22 cellular contexts compared by ENCODE assay signal in the genomic region with DNA sequence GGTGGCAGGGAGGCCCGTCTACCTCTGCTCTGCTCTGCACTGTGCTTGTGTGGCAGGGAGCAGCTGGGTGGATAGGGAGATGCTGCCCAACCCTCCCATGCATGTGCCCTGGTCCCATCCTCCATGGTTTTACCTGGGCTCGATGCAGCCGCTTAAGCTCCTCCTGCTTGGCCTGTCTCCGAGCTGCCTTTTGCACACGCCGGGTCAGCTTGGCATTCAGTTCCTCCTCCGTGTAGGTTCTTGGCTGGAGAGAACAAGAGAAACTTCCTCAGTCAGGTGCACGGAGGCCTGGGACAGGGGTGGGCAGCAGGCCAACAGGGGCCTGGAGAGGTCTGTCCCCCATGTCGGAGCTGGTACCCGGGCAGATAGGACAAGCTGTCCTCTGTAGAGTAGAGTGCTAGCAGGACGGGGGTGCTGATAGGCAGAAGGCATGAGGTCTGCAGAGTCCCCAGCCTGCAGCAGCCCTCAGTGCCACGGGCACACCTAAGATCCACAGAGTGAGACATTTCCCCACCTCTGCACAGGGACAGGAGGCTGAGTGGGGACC.
"Had no signal": no experiment of that assay in that cellular context is flagged by ENCODE, and none has a peak within 500 bp of the region (broad histone marks: within the 10 kb centered on the region; RNA-seq: fewer than 3 reads in every experiment).

No MANE protein-coding gene starts in this region.

- H3K9ac ChIP-seq: neural progenitor cell had no signal

- H3K4me1 Mint-ChIP-seq: activated CD4-positive, alpha-beta T cell treated with anti-CD3 and anti-CD28 coated beads for 36 hours had no signal

- H3K27me3 ChIP-seq: foreskin keratinocyte, neural progenitor cell, right lobe of liver, thyroid gland, upper lobe of left lung, vagina had no signal

- H3K27me3 Mint-ChIP-seq: activated CD4-positive, alpha-beta T cell treated with anti-CD3 and anti-CD28 coated beads for 36 hours; activated naive CD8-positive, alpha-beta T cell; naive thymus-derived CD8-positive, alpha-beta T cell; stimulated activated naive CD8-positive, alpha-beta T cell treated with anti-CD3 and anti-CD28 coated beads, Interleukin-15, amount 100 ng/mL, for 72 hours had no signal

- H3K9me3 Mint-ChIP-seq: mesothelial cell of epicardium; naive thymus-derived CD8-positive, alpha-beta T cell; neural progenitor cell; stimulated activated naive CD8-positive, alpha-beta T cell treated with anti-CD3 and anti-CD28 coated beads, Interleukin-15, amount 100 ng/mL, for 72 hours; T-helper 2 cell treated with Interferon-gamma antibody and Interleukin-4, amounts not matched to agents 5 μg/mL and 100 μg/mL, for 36 hours had no signal

- H3K4me1 ChIP-seq: foreskin keratinocyte, neural progenitor cell, thyroid gland, vagina had no signal

- ATAC-seq: activated CD4-positive, alpha-beta T cell treated with anti-CD3 and anti-CD28 coated beads for 36 hours; esophagus mucosa; foreskin keratinocyte; naive thymus-derived CD8-positive, alpha-beta T cell; right lobe of liver; stimulated activated naive CD8-positive, alpha-beta T cell treated with anti-CD3 and anti-CD28 coated beads, Interleukin-15, amount 100 ng/mL, for 72 hours had no signal

- H3K27ac ChIP-seq: foreskin keratinocyte, neural progenitor cell, right lobe of liver, thyroid gland, upper lobe of left lung, vagina had no signal

- H3K27ac Mint-ChIP-seq: activated CD4-positive, alpha-beta T cell treated with anti-CD3 and anti-CD28 coated beads for 36 hours; activated naive CD8-positive, alpha-beta T cell; mesothelial cell of epicardium; neural progenitor cell; stimulated activated naive CD8-positive, alpha-beta T cell treated with anti-CD3 and anti-CD28 coated beads, Interleukin-15, amount 100 ng/mL, for 72 hours; T-helper 2 cell treated with Interferon-gamma antibody and Interleukin-4, amounts not matched to agents 5 μg/mL and 100 μg/mL, for 36 hours had no signal

- H3K4me3 Mint-ChIP-seq: activated CD4-positive, alpha-beta T cell treated with anti-CD3 and anti-CD28 coated beads for 36 hours; activated naive CD8-positive, alpha-beta T cell; mesothelial cell of epicardium; naive thymus-derived CD8-positive, alpha-beta T cell; neural progenitor cell; stimulated activated naive CD8-positive, alpha-beta T cell treated with anti-CD3 and anti-CD28 coated beads, Interleukin-15, amount 100 ng/mL, for 72 hours; T-helper 2 cell treated with Interferon-gamma antibody and Interleukin-4, amounts not matched to agents 5 μg/mL and 100 μg/mL, for 36 hours had no signal

- H3K4me3 ChIP-seq: neural progenitor cell, right lobe of liver, thyroid gland, upper lobe of left lung, vagina had no signal

- H3K9me3 ChIP-seq: right lobe of liver, thyroid gland, upper lobe of left lung, vagina had no signal

- H3K36me3 ChIP-seq: neural progenitor cell had no signal

- DNase-seq: activated CD4-positive, alpha-beta T cell treated with anti-CD3 and anti-CD28 coated beads for 36 hours; activated CD4-positive, CD25-positive, alpha-beta regulatory T cell; activated effector memory CD4-positive, alpha-beta T cell treated with Interleukin-2 at 50 U/mL for 16 hours; activated naive CD4-positive, alpha-beta T cell treated with Interleukin-2 at 50 U/mL for 16 hours; activated T-cell treated with anti-CD3 and anti-CD28 coated beads for 4 hours; anterior cingulate cortex; cerebellar nuclear complex; cortex of kidney; foreskin keratinocyte; naive thymus-derived CD8-positive, alpha-beta T cell; right lobe of liver; stimulated activated CD4-positive, alpha-beta T cell treated with anti-CD3 and anti-CD28 coated beads, Interleukin-4, amount 100 ng/mL, for 1 hour; stimulated activated naive CD8-positive, alpha-beta T cell treated with anti-CD3 and anti-CD28 coated beads, Interleukin-15, amount 100 ng/mL, for 72 hours; T-helper 1 cell; thyroid gland; upper lobe of left lung had no signal
